19 cellular contexts compared by ENCODE assay signal in genomic region chr13:59480398-59480797, GRCh38.
"Had no signal": no experiment of that assay in that cellular context is flagged by ENCODE, and none has a peak within 500 bp of the region (broad histone marks: within the 10 kb centered on the region; RNA-seq: fewer than 3 reads in every experiment).

No MANE protein-coding gene starts in this region.

- H3K9me3 Mint-ChIP-seq: activated CD4-positive, alpha-beta T cell treated with anti-CD3 and anti-CD28 coated beads, Interleukin-2, amount 10 ng/mL, durations not matched to agents 24 days and 14 days; activated T-helper 1 cell treated with anti-CD3 and anti-CD28 coated beads, Interleukin-12 subunit alpha, Interleukin-12 subunit beta, Interleukin-2, Interleukin-4 antibody, amounts not matched to agents 30 ng/mL and 10 ng/mL and 1 ng/mL, durations not matched to agents 14 hours and 24 hours and 36 hours; naive thymus-derived CD8-positive, alpha-beta T cell; stimulated activated naive B cell treated with anti-CD40 and anti-IgM and Interleukin-4, amounts not matched to agents 10 μg/mL and 1 μg/mL and 100 μg/mL, for 72 hours had no signal

- H3K27ac ChIP-seq: ascending aorta, breast epithelium, dorsolateral prefrontal cortex, neutrophil, parathyroid adenoma, thyroid gland, uterus had no signal

- H3K79me2 ChIP-seq: parathyroid adenoma had no signal

- H3K9me3 ChIP-seq: ascending aorta, breast epithelium, esophagus muscularis mucosa, neutrophil, thyroid gland, uterus had no signal

- H3K9ac ChIP-seq: parathyroid adenoma had no signal

- H3K4me1 Mint-ChIP-seq: activated CD4-positive, alpha-beta T cell treated with anti-CD3 and anti-CD28 coated beads, Interleukin-2, amount 10 ng/mL, durations not matched to agents 24 days and 14 days; naive thymus-derived CD8-positive, alpha-beta T cell; stimulated activated naive B cell treated with anti-CD40 and anti-IgM and Interleukin-4, amounts not matched to agents 10 μg/mL and 1 μg/mL and 100 μg/mL, for 72 hours had no signal

- H3K27me3 Mint-ChIP-seq: activated CD4-positive, alpha-beta T cell treated with anti-CD3 and anti-CD28 coated beads, Interleukin-2, amount 10 ng/mL, durations not matched to agents 24 days and 14 days; stimulated activated naive B cell treated with anti-CD40 and anti-IgM and Interleukin-4, amounts not matched to agents 10 μg/mL and 1 μg/mL and 100 μg/mL, for 72 hours had no signal

- H2AFZ ChIP-seq: parathyroid adenoma had no signal

- H3K4me1 ChIP-seq: ascending aorta, breast epithelium, parathyroid adenoma, thyroid gland, uterus had no signal

- H3K4me3 Mint-ChIP-seq: activated CD4-positive, alpha-beta T cell treated with anti-CD3 and anti-CD28 coated beads, Interleukin-2, amount 10 ng/mL, durations not matched to agents 24 days and 14 days; activated T-helper 1 cell treated with anti-CD3 and anti-CD28 coated beads, Interleukin-12 subunit alpha, Interleukin-12 subunit beta, Interleukin-2, Interleukin-4 antibody, amounts not matched to agents 30 ng/mL and 10 ng/mL and 1 ng/mL, durations not matched to agents 14 hours and 24 hours and 36 hours; naive thymus-derived CD8-positive, alpha-beta T cell; stimulated activated naive B cell treated with anti-CD40 and anti-IgM and Interleukin-4, amounts not matched to agents 10 μg/mL and 1 μg/mL and 100 μg/mL, for 72 hours had no signal

- DNase-seq: activated CD4-positive, alpha-beta T cell treated with anti-CD3 and anti-CD28 coated beads, Interleukin-2, amount 10 ng/mL, durations not matched to agents 24 days and 14 days; activated CD4-positive, CD25-positive, alpha-beta regulatory T cell; activated CD8-positive, alpha-beta memory T cell treated with anti-CD3 and anti-CD28 coated beads for 24 hours; activated naive CD4-positive, alpha-beta T cell treated with Interleukin-2 at 50 U/mL for 16 hours; dorsolateral prefrontal cortex; left colon; mammary epithelial cell; naive thymus-derived CD8-positive, alpha-beta T cell; stimulated activated CD4-positive, alpha-beta T cell treated with anti-CD3 and anti-CD28 coated beads, Interleukin-2, amount 100 ng/mL, for 48 hours; stimulated activated naive B cell treated with anti-CD40 and anti-IgM and Interleukin-4, amounts not matched to agents 10 μg/mL and 1 μg/mL and 100 μg/mL, for 72 hours; T-helper 2 cell; thyroid gland; uterus had no signal

- H3K4me3 ChIP-seq: ascending aorta, breast epithelium, dorsolateral prefrontal cortex, esophagus muscularis mucosa, thyroid gland, uterus had no signal

- H3K27me3 ChIP-seq: ascending aorta, breast epithelium, esophagus muscularis mucosa, neutrophil, thyroid gland, uterus had no signal

- H3K36me3 Mint-ChIP-seq: naive thymus-derived CD8-positive, alpha-beta T cell; stimulated activated naive B cell treated with anti-CD40 and anti-IgM and Interleukin-4, amounts not matched to agents 10 μg/mL and 1 μg/mL and 100 μg/mL, for 72 hours had no signal

- H3K27ac Mint-ChIP-seq: activated CD4-positive, alpha-beta T cell treated with anti-CD3 and anti-CD28 coated beads, Interleukin-2, amount 10 ng/mL, durations not matched to agents 24 days and 14 days; activated T-helper 1 cell treated with anti-CD3 and anti-CD28 coated beads, Interleukin-12 subunit alpha, Interleukin-12 subunit beta, Interleukin-2, Interleukin-4 antibody, amounts not matched to agents 30 ng/mL and 10 ng/mL and 1 ng/mL, durations not matched to agents 14 hours and 24 hours and 36 hours; stimulated activated naive B cell treated with anti-CD40 and anti-IgM and Interleukin-4, amounts not matched to agents 10 μg/mL and 1 μg/mL and 100 μg/mL, for 72 hours had no signal

- H3K36me3 ChIP-seq: ascending aorta, breast epithelium, esophagus muscularis mucosa, neutrophil, thyroid gland, uterus had no signal
